8 cellular contexts compared by ENCODE assay signal in the genomic region with DNA sequence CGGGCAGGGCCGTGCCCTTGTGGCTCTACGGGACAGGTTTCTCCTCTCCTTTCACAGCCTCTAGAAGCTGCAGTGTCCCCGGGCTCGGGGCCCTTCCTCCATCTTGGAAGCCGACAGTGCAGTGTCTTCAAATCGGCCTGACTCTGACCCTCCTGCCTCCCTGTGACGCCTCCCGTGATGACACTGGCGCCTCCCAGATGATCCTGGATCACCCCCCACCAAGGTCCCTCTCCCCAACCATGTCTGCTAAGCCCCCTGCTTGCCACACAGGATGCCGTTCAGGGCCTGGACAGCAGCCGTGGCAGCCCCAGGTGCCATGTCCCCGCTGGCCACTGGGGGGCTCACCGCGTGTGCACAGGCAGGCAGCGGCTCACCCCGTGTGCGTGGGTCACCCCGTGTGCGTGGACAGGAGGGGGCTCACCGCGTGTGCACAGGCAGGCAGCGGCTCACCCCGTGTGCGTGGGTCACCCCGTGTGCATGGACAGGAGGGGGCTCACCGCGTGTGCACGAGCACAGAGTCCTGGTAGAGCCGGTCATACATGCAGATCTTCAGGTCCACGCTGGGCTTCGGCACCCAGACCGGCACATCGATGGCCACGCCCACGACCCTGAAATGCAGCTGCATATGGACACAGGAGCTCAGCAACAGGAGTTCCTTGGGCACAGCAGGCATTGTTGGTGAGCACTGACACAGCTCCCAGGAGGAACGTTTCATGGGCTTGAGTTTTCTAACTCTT. TPM values are rescaled to one million over a fixed set of nuclear protein-coding genes. Genes with fewer than 3 reads are reported as not detected.
DNase-seq lines count a peak whose midpoint lies in the region; ATAC-seq and TF ChIP-seq lines count a peak whose summit lies in the region.

No MANE protein-coding gene starts in this region.

- TF ChIP-seq CTCF in CD8-positive, alpha-beta T cell (IDR thresholded peaks at IDR 0.05) = peak; percentile 83

- CTCF ChIA-PET in CD8-positive, alpha-beta T cell (lab: Charles Lee) = interaction anchor here (0.7 to 4.8 kb wide), 13 partner anchors 9 to 220 kb away, joined by 3 to 44 read pairs (median 5); no protein-coding TSS in a partner anchor

- POLR2A ChIA-PET in CD8-positive, alpha-beta T cell (lab: Charles Lee) = no interaction called here

- H3K4me3 ChIP-seq in CD8-positive, alpha-beta T cell (ENCODE audit: low read depth, low read length) = no peak overlapping the region

- H3K4me1 ChIP-seq in CD8-positive, alpha-beta T cell (ENCODE audit: insufficient read depth, low read length) = peaks cover 5% of the 10 kb centered on the region

- peaks cover 3% of the 10 kb centered on the region for H3K4me1 Mint-ChIP-seq in CD8-positive, alpha-beta T cell (ENCODE audit: low read depth)

- peak; percentile 38 to 75 (median 57) for DNase-seq in CD8-positive, alpha-beta T cell
- DNase-seq in HuH-7 (ENCODE audit: low spot score) (peak; percentile 92), T-helper 1 cell (peak in 4 of 5 donors; percentile 29 to 46 (median 42)), astrocyte of the hippocampus (ENCODE audit: low read depth, low spot score) (peak; percentile 69), iPS-NIHi7 (ENCODE audit: extremely low spot score) (peak; percentile 82), DMS153 treated with DMSO at 0.1 percent for 48 hours (lab: John Stamatoyannopoulos, UW; ENCODE audit: unreplicated experiment) (no peak)
- DNase-seq in stimulated activated CD4-positive, alpha-beta T cell treated with anti-CD3 and anti-CD28 coated beads, Interleukin-1b, Interleukin-23, amount 100 ng/mL, for 4 hours (ENCODE audit: low read depth in 2 of 2) = peak; percentile 50 to 57

- no peaks in the 10 kb centered on the region for H3K36me3 Mint-ChIP-seq in CD8-positive, alpha-beta T cell

- no peak overlapping the region for H3K4me3 Mint-ChIP-seq in CD8-positive, alpha-beta T cell

- H3K27me3 ChIP-seq in CD8-positive, alpha-beta T cell (ENCODE audit: insufficient read depth, low read length) = no peaks in the 10 kb centered on the region

- no peak overlapping the region for H3K27ac Mint-ChIP-seq in CD8-positive, alpha-beta T cell

- H3K9me3 ChIP-seq in CD8-positive, alpha-beta T cell (ENCODE audit: low read length) = no peaks in the 10 kb centered on the region

- H3K27me3 Mint-ChIP-seq in CD8-positive, alpha-beta T cell (ENCODE audit: low read depth) = no peaks in the 10 kb centered on the region

- intact Hi-C loops in CD8-positive, alpha-beta T cell (cut with DNase I, micrococcal nuclease) = loop anchor here in 1 of 2 experiments (1.0 to 10.0 kb wide), 3 partner anchors 100 to 1478 kb away; no protein-coding TSS in a partner anchor

- no peak overlapping the region for H3K27ac ChIP-seq in CD8-positive, alpha-beta T cell (ENCODE audit: low read depth, low read length)

- H3K9me3 Mint-ChIP-seq in CD8-positive, alpha-beta T cell = no peaks in the 10 kb centered on the region

- ATAC-seq in CD8-positive, alpha-beta T cell = peak; percentile 99
- no peak for ATAC-seq in HG03457 (IDR thresholded peaks at IDR 0.05; ENCODE audit: unreplicated experiment)

- no peaks in the 10 kb centered on the region for H3K36me3 ChIP-seq in CD8-positive, alpha-beta T cell (ENCODE audit: insufficient read depth, low read length)

RNA-seq across cellular contexts. Expression of a gene that starts 24.9 kb away (rescaled TPM):
- total RNA-seq in CD8-positive, alpha-beta T cell = 1 to 10 TPM; 1.9 to 2.2 TPM

RNA-seq across cellular contexts. Expression of a gene that starts 28.9 kb away (rescaled TPM):
- total RNA-seq in CD8-positive, alpha-beta T cell = 1 to 10 TPM; 1.0 to 1.2 TPM

RNA-seq across cellular contexts. Expression of a gene that starts 53.1 kb away (rescaled TPM):
- total RNA-seq in CD8-positive, alpha-beta T cell = 100 to 1,000 TPM; 145 to 147 TPM

RNA-seq across cellular contexts. Expression of a gene that starts 59.6 kb away (rescaled TPM):
- total RNA-seq in CD8-positive, alpha-beta T cell = not detected
